Comparison of ENCODE assay signal across 16 cellular contexts in genomic region chr6:54957698-54958097, GRCh38.
DNase-seq lines count a peak whose midpoint lies in the region; ATAC-seq and TF ChIP-seq lines count a peak whose summit lies in the region.
"Had no signal": no experiment of that assay in that cellular context is flagged by ENCODE, and none has a peak within 500 bp of the region (broad histone marks: within the 10 kb centered on the region; RNA-seq: fewer than 3 reads in every experiment).

No MANE protein-coding gene starts in this region.

- H3K4me1 ChIP-seq in HEK293 (ENCODE audit: control insufficient read depth, insufficient read depth, low read length) (no peaks in the 10 kb centered on the region), MM.1S (ENCODE audit: low read length) (no peaks in the 10 kb centered on the region)
- H3K4me1 ChIP-seq: A549 had no signal

- no peaks in the 10 kb centered on the region for H4K20me1 ChIP-seq in MM.1S (ENCODE audit: insufficient read depth, low read length)

- POLR2A ChIA-PET in HEK293 (lab: Yijun Ruan, JAX), result no interaction called here

- TF ChIP-seq CTCF in HEK293 (tag by site-specific recombination; IDR thresholded peaks at IDR 0.05), result no peak
- no peak for TF ChIP-seq CTCF in MM.1S (IDR thresholded peaks at IDR 0.05; ENCODE audit: low read length)

- H3K9me2 ChIP-seq in MM.1S (replicated peaks; ENCODE audit: insufficient read depth, low read length), result no peaks in the 10 kb centered on the region

- H3K36me3 ChIP-seq in HEK293 (ENCODE audit: control insufficient read depth in 2 of 2, insufficient read depth in 1 of 2, low read length in 2 of 2), result no peaks in the 10 kb centered on the region
- H3K36me3 ChIP-seq in MM.1S (replicated peaks; ENCODE audit: insufficient read depth, low read length), result no peaks in the 10 kb centered on the region

- peak overlapping the region; percentile 10; the same call in 1 of the 2 replicates for H2AFZ ChIP-seq in MM.1S (ENCODE audit: low read length)
- H2AFZ ChIP-seq: GM23248 had no signal

- H3K4me3 ChIP-seq in HEK293 (ENCODE audit: low read depth, low read length) (no peak overlapping the region), MM.1S (ENCODE audit: low read length) (no peak overlapping the region)
- H3K4me3 ChIP-seq: A549, GM23248 had no signal

- intact Hi-C loops in Right ventricle myocardium superior (cut with DNase I), result no loop called here
- intact Hi-C loops in cardiac septum (cut with DNase I), result no loop called here
- intact Hi-C loops in left ventricle myocardium superior (cut with micrococcal nuclease), result no loop called here

- no peak for DNase-seq in Right ventricle myocardium superior
- no peak for DNase-seq in cardiac septum (ENCODE audit: low spot score)
- no peak for DNase-seq in MM.1S
- no peak for DNase-seq in left ventricle myocardium superior
- no peak for DNase-seq in ACHN
- DNase-seq: 8988T; C1 segment of cervical spinal cord; Calu3; CD4-positive, alpha-beta memory T cell; COR-L47; DMS53; GM23248; H7 had no signal

- H3K4me2 ChIP-seq in MM.1S (ENCODE audit: low read depth, low read length), result no peak overlapping the region
- H3K4me2 ChIP-seq: A549 had no signal

- H3K9ac ChIP-seq in MM.1S (ENCODE audit: low read length), result no peak overlapping the region
- H3K9ac ChIP-seq: GM23248 had no signal

- no peaks in the 10 kb centered on the region for H3K79me2 ChIP-seq in MM.1S (ENCODE audit: low read length)

- H3K9me3 ChIP-seq in HEK293 (ENCODE audit: control insufficient read depth, insufficient read depth, low read depth, low read length) (no peaks in the 10 kb centered on the region; the same call in 1 of the 2 replicates), MM.1S (replicated peaks; ENCODE audit: insufficient read depth, low read length) (no peaks in the 10 kb centered on the region)
- H3K9me3 ChIP-seq: A549 had no signal

- no peak overlapping the region for H3K27ac ChIP-seq in HEK293 (ENCODE audit: extremely low read depth, low read depth, low read length)
- H3K27ac ChIP-seq in MM.1S (ENCODE audit: low read length), result no peak overlapping the region
- H3K27ac ChIP-seq: A549, GM23248 had no signal

- H3K27me3 ChIP-seq in MM.1S (replicated peaks; ENCODE audit: insufficient read depth, low read length), result no peaks in the 10 kb centered on the region

- in situ Hi-C loops in ACHN (cut with HindIII; ENCODE audit: low pct_ligation_motif_present, low pct_unique_long_range_greater_than_20kb, low sequenced_read_pairs), result no loop called here

- H3F3A ChIP-seq in MM.1S (ENCODE audit: insufficient read depth, low read length), result no peaks in the 10 kb centered on the region

- CTCF ChIA-PET in HEK293 (lab: Yijun Ruan, JAX), result no interaction called here

- ATAC-seq in Right ventricle myocardium superior (ENCODE audit: poor library complexity), result peak; percentile 83
- peak; percentile 40 for ATAC-seq in left ventricle myocardium superior
- ATAC-seq in HG03520 (IDR thresholded peaks at IDR 0.05; ENCODE audit: unreplicated experiment), result no peak
- ATAC-seq: A549 had no signal

TF ChIP-seq in HEK293, 187 proteins besides CTCF, POLR2A, EP300 and RAD21:
- TF ChIP-seq ZNF133 (tag by site-specific recombination; IDR thresholded peaks at IDR 0.05) (peak; percentile 75), ZNF426 (tag by site-specific recombination; IDR thresholded peaks at IDR 0.05) (no peak)
